1 cellular context compared by ENCODE assay signal in the genomic region with DNA sequence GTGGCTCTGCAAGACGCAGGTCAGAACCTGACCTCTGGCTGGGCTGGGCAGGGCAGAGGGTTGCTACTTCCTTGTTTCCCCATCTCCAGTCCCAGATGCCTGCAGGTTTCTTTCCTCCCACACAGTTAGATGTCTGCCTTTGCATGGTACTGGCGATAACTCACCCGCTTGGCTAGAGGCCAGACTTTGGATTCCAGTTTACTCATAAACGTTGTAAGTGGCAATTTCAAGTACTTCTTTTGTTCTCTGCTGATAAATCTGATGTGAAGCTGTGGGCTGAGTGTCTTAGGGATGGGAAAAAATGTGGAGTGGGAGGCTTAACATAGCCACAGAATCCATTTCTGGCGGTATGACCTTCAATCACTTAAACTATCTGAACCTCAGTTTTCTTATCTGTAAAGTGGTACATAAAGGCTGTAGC.
TF ChIP-seq lines count a peak whose summit lies in the region.

No MANE protein-coding gene starts in this region.

TF ChIP-seq in HEK293, 187 proteins besides CTCF, POLR2A, EP300 and RAD21 (continued from another document and continues in another):
- TF ChIP-seq ZSCAN4 (tag by site-specific recombination; IDR thresholded peaks at IDR 0.05): no peak
- TF ChIP-seq, protein P1, sequence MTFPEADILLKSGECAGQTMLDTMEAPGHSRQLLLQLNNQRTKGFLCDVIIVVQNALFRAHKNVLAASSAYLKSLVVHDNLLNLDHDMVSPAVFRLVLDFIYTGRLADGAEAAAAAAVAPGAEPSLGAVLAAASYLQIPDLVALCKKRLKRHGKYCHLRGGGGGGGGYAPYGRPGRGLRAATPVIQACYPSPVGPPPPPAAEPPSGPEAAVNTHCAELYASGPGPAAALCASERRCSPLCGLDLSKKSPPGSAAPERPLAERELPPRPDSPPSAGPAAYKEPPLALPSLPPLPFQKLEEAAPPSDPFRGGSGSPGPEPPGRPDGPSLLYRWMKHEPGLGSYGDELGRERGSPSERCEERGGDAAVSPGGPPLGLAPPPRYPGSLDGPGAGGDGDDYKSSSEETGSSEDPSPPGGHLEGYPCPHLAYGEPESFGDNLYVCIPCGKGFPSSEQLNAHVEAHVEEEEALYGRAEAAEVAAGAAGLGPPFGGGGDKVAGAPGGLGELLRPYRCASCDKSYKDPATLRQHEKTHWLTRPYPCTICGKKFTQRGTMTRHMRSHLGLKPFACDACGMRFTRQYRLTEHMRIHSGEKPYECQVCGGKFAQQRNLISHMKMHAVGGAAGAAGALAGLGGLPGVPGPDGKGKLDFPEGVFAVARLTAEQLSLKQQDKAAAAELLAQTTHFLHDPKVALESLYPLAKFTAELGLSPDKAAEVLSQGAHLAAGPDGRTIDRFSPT (tag by site-specific recombination; IDR thresholded peaks at IDR 0.05): no peak
- no peak for TF ChIP-seq ZNF544 (tag by site-specific recombination; IDR thresholded peaks at IDR 0.05)
- no peak for TF ChIP-seq ZNF211 (tag by site-specific recombination; IDR thresholded peaks at IDR 0.05; ENCODE audit: low read depth)
- TF ChIP-seq ZNF626 (tag by site-specific recombination; IDR thresholded peaks at IDR 0.05): 0 out of 2 replicates have a peak, but pooled peaks have one; percentile 7
- no peak for TF ChIP-seq SP2 (tag by site-specific recombination; IDR thresholded peaks at IDR 0.05)
- TF ChIP-seq, protein P2, sequence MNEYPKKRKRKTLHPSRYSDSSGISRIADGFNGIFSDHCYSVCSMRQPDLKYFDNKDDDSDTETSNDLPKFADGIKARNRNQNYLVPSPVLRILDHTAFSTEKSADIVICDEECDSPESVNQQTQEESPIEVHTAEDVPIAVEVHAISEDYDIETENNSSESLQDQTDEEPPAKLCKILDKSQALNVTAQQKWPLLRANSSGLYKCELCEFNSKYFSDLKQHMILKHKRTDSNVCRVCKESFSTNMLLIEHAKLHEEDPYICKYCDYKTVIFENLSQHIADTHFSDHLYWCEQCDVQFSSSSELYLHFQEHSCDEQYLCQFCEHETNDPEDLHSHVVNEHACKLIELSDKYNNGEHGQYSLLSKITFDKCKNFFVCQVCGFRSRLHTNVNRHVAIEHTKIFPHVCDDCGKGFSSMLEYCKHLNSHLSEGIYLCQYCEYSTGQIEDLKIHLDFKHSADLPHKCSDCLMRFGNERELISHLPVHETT (tag by site-specific recombination; IDR thresholded peaks at IDR 0.05): no peak
- no peak for TF ChIP-seq ZNF768 (tag by site-specific recombination; IDR thresholded peaks at IDR 0.05)
- TF ChIP-seq, protein P3, sequence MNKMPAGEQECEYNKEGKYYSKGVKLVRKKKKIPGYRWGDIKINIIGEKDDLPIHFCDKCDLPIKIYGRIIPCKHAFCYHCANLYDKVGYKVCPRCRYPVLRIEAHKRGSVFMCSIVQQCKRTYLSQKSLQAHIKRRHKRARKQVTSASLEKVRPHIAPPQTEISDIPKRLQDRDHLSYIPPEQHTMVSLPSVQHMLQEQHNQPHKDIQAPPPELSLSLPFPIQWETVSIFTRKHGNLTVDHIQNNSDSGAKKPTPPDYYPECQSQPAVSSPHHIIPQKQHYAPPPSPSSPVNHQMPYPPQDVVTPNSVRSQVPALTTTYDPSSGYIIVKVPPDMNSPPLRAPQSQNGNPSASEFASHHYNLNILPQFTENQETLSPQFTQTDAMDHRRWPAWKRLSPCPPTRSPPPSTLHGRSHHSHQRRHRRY (tag by site-specific recombination; IDR thresholded peaks at IDR 0.05): no peak
- no peak for TF ChIP-seq ZNF837 (tag by site-specific recombination; IDR thresholded peaks at IDR 0.05)
- TF ChIP-seq MYNN (tag by site-specific recombination; IDR thresholded peaks at IDR 0.05; ENCODE audit: borderline replicate concordance): no peak
- no peak for TF ChIP-seq ZNF777 (tag by site-specific recombination; IDR thresholded peaks at IDR 0.05; ENCODE audit: borderline replicate concordance)
- peak; percentile 61; the same call in 1 of the 2 replicates for TF ChIP-seq OVOL3 (tag by site-specific recombination; IDR thresholded peaks at IDR 0.05)
- no peak for TF ChIP-seq ZNF792 (tag by site-specific recombination; IDR thresholded peaks at IDR 0.05)
- TF ChIP-seq ZSCAN16 (tag by site-specific recombination; IDR thresholded peaks at IDR 0.05): no peak
- no peak for TF ChIP-seq ZSCAN5A (tag by site-specific recombination; IDR thresholded peaks at IDR 0.05)
- no peak for TF ChIP-seq ZNF394 (tag by site-specific recombination; IDR thresholded peaks at IDR 0.05; ENCODE audit: borderline replicate concordance)
- peak; percentile 48; the same call in 1 of the 2 replicates for TF ChIP-seq KLF10 (tag by site-specific recombination; IDR thresholded peaks at IDR 0.05)
- TF ChIP-seq GLI4 (tag by site-specific recombination; IDR thresholded peaks at IDR 0.05): no peak
- no peak for TF ChIP-seq HOXA7 (CRISPR knock-in tag; IDR thresholded peaks at IDR 0.05; ENCODE audit: borderline replicate concordance)
- TF ChIP-seq ZNF623 (tag by site-specific recombination; IDR thresholded peaks at IDR 0.05): no peak
- TF ChIP-seq ZNF221 (tag by site-specific recombination; IDR thresholded peaks at IDR 0.05; ENCODE audit: borderline replicate concordance): no peak
- no peak for TF ChIP-seq ZNF341 (tag by site-specific recombination; IDR thresholded peaks at IDR 0.05; ENCODE audit: low read depth)
- TF ChIP-seq KLF7 (tag by site-specific recombination; IDR thresholded peaks at IDR 0.05; ENCODE audit: borderline replicate concordance): peak; percentile 50; the same call in 1 of the 2 replicates
- no peak for TF ChIP-seq ZNF677 (tag by site-specific recombination; IDR thresholded peaks at IDR 0.05)
- TF ChIP-seq ZNF707 (tag by site-specific recombination; IDR thresholded peaks at IDR 0.05): no peak
- TF ChIP-seq PATZ1 (tag by site-specific recombination; IDR thresholded peaks at IDR 0.05): no peak
- TF ChIP-seq ZNF19 (tag by site-specific recombination; IDR thresholded peaks at IDR 0.05; ENCODE audit: low read depth): no peak
- no peak for TF ChIP-seq ZNF548 (tag by site-specific recombination; IDR thresholded peaks at IDR 0.05)
- TF ChIP-seq ZNF529 (tag by site-specific recombination; IDR thresholded peaks at IDR 0.05; ENCODE audit: insufficient replicate concordance): no peak
- no peak for TF ChIP-seq ZNF266 (tag by site-specific recombination; IDR thresholded peaks at IDR 0.05; ENCODE audit: low read depth)
- TF ChIP-seq, protein P4, sequence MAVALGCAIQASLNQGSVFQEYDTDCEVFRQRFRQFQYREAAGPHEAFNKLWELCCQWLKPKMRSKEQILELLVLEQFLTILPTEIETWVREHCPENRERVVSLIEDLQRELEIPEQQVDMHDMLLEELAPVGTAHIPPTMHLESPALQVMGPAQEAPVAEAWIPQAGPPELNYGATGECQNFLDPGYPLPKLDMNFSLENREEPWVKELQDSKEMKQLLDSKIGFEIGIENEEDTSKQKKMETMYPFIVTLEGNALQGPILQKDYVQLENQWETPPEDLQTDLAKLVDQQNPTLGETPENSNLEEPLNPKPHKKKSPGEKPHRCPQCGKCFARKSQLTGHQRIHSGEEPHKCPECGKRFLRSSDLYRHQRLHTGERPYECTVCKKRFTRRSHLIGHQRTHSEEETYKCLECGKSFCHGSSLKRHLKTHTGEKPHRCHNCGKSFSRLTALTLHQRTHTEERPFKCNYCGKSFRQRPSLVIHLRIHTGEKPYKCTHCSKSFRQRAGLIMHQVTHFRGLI (tag by site-specific recombination; IDR thresholded peaks at IDR 0.05): no peak
- TF ChIP-seq ZNF175 (tag by site-specific recombination; IDR thresholded peaks at IDR 0.05): no peak
- TF ChIP-seq, protein P5, sequence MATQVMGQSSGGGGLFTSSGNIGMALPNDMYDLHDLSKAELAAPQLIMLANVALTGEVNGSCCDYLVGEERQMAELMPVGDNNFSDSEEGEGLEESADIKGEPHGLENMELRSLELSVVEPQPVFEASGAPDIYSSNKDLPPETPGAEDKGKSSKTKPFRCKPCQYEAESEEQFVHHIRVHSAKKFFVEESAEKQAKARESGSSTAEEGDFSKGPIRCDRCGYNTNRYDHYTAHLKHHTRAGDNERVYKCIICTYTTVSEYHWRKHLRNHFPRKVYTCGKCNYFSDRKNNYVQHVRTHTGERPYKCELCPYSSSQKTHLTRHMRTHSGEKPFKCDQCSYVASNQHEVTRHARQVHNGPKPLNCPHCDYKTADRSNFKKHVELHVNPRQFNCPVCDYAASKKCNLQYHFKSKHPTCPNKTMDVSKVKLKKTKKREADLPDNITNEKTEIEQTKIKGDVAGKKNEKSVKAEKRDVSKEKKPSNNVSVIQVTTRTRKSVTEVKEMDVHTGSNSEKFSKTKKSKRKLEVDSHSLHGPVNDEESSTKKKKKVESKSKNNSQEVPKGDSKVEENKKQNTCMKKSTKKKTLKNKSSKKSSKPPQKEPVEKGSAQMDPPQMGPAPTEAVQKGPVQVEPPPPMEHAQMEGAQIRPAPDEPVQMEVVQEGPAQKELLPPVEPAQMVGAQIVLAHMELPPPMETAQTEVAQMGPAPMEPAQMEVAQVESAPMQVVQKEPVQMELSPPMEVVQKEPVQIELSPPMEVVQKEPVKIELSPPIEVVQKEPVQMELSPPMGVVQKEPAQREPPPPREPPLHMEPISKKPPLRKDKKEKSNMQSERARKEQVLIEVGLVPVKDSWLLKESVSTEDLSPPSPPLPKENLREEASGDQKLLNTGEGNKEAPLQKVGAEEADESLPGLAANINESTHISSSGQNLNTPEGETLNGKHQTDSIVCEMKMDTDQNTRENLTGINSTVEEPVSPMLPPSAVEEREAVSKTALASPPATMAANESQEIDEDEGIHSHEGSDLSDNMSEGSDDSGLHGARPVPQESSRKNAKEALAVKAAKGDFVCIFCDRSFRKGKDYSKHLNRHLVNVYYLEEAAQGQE (tag by site-specific recombination; IDR thresholded peaks at IDR 0.05): no peak
- TF ChIP-seq ZNF155 (tag by site-specific recombination; IDR thresholded peaks at IDR 0.05): no peak
- TF ChIP-seq ZBTB21 (tag by site-specific recombination; IDR thresholded peaks at IDR 0.05): peak; percentile 39; the same call in 1 of the 2 replicates
- TF ChIP-seq ZNF16 (tag by site-specific recombination; IDR thresholded peaks at IDR 0.05; ENCODE audit: low read depth): no peak
- TF ChIP-seq ZNF621 (tag by site-specific recombination; IDR thresholded peaks at IDR 0.05): no peak
- TF ChIP-seq KLF17 (tag by site-specific recombination; IDR thresholded peaks at IDR 0.05): no peak
- TF ChIP-seq ZNF18 (tag by site-specific recombination; IDR thresholded peaks at IDR 0.05): peak; percentile 76
- no peak for TF ChIP-seq REPIN1 (tag by site-specific recombination; IDR thresholded peaks at IDR 0.05; ENCODE audit: low read depth)
- no peak for TF ChIP-seq ZBTB1 (tag by site-specific recombination; IDR thresholded peaks at IDR 0.05)
- TF ChIP-seq ZNF791 (tag by site-specific recombination; IDR thresholded peaks at IDR 0.05): no peak
- no peak for TF ChIP-seq ZNF10 (tag by site-specific recombination; IDR thresholded peaks at IDR 0.05)
